32 cellular contexts compared by ENCODE assay signal in the genomic region with DNA sequence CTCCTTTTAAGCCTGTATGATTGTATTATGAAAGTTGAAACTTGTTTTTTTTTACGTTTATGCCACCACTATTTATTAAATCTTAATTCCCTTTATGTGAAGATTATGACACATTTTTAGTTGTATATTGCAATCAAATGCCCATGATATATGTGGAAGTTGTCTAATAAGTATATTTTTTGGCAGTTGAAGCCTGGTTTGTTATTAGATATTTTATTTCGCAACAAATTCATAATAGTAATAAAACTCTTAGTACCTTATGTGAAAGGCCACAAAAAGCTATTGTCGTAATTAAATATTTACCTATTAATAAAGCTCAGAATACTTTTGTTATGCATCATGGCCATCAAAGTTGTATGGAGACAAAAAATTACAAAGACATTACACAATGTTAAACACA.
DNase-seq lines count a peak whose midpoint lies in the region; ATAC-seq, FAIRE-seq and TF ChIP-seq lines count a peak whose summit lies in the region.
"Had no signal": no experiment of that assay in that cellular context is flagged by ENCODE, and none has a peak within 500 bp of the region (broad histone marks: within the 10 kb centered on the region; RNA-seq: fewer than 3 reads in every experiment).

No MANE protein-coding gene starts in this region.

- no peak overlapping the region for H2BK120ac ChIP-seq in IMR-90 (ENCODE audit: low read depth, low read length)

- H4K91ac ChIP-seq in IMR-90 (ENCODE audit: insufficient read depth, low read depth, low read length), result no peak overlapping the region

- no peak overlapping the region for H3K18ac ChIP-seq in IMR-90 (ENCODE audit: low read depth, low read length)

- no peak overlapping the region for H3K9ac ChIP-seq in IMR-90 (ENCODE audit: low read depth, low read length)
- no peak overlapping the region for H3K9ac ChIP-seq in K562 (ENCODE audit: insufficient read depth in 1 of 2, low read depth in 2 of 2, low read length in 2 of 2)
- H3K9ac ChIP-seq: BLaER1; BLaER1 treated with 17β-estradiol and CSF1 and Interleukin-3, amounts not matched to agents 10 nM and 100 nM had no signal

- in situ Hi-C loops in IMR-90 (cut with MboI; ENCODE audit: low sequenced_read_pairs), result no loop called here
- in situ Hi-C loops in K562 (cut with MboI), result no loop called here

- no peak overlapping the region for H4K8ac ChIP-seq in IMR-90 (ENCODE audit: low read depth in 2 of 2, low read length in 2 of 2)

- H3K27ac ChIP-seq in IMR-90 (ENCODE audit: insufficient read depth, low read length), result no peak overlapping the region
- H3K27ac ChIP-seq in K562 (ENCODE audit: extremely low read depth, low read depth, low read length), result no peak overlapping the region
- H3K27ac ChIP-seq: 22Rv1; A549; BLaER1; BLaER1 treated with 17β-estradiol and CSF1 and Interleukin-3, amounts not matched to agents 10 nM and 100 nM; C4-2B had no signal

- no peak overlapping the region for H3K4me3 ChIP-seq in IMR-90 (ENCODE audit: insufficient read depth, low read depth, low read length)
- no peak overlapping the region for H3K4me3 ChIP-seq in LNCaP clone FGC (ENCODE audit: low read depth, low read length)
- no peak overlapping the region for H3K4me3 ChIP-seq in K562
- H3K4me3 ChIP-seq: A549; BLaER1; BLaER1 treated with 17β-estradiol and CSF1 and Interleukin-3, amounts not matched to agents 10 nM and 100 nM had no signal

- BruUV-seq in IMR-90 (replicated peaks; lab: Mats Ljungman, UMichigan) (no TSS peak), K562 (replicated peaks; lab: Mats Ljungman, UMichigan) (no TSS peak)

- H3K4me2 ChIP-seq in IMR-90 (ENCODE audit: low read depth, low read length), result no peak overlapping the region
- no peak overlapping the region for H3K4me2 ChIP-seq in K562 (ENCODE audit: insufficient read depth, low read length)
- H3K4me2 ChIP-seq: A549; BLaER1; BLaER1 treated with 17β-estradiol and CSF1 and Interleukin-3, amounts not matched to agents 10 nM and 100 nM had no signal

- no peaks in the 10 kb centered on the region for H4K20me1 ChIP-seq in IMR-90 (ENCODE audit: insufficient read depth, low read length)
- H4K20me1 ChIP-seq in K562 (replicated peaks; ENCODE audit: control insufficient read depth, insufficient read depth, low read length), result no peaks in the 10 kb centered on the region
- H4K20me1 ChIP-seq: BLaER1; BLaER1 treated with 17β-estradiol and CSF1 and Interleukin-3, amounts not matched to agents 10 nM and 100 nM had no signal

- no peak overlapping the region for H2BK20ac ChIP-seq in IMR-90 (ENCODE audit: low read depth, low read length)

- H3K4me1 ChIP-seq in IMR-90 (ENCODE audit: control insufficient read depth, insufficient read depth, low read length), result no peaks in the 10 kb centered on the region
- H3K4me1 ChIP-seq in K562 (replicated peaks in 1 of 2; ENCODE audit: control insufficient read depth in 2 of 2, insufficient read depth in 2 of 2, low read length in 2 of 2), result no peaks in the 10 kb centered on the region
- H3K4me1 ChIP-seq: A549; BE2C; BLaER1; BLaER1 treated with 17β-estradiol and CSF1 and Interleukin-3, amounts not matched to agents 10 nM and 100 nM; Caco-2 had no signal

- TF ChIP-seq POLR2A in IMR-90 (IDR thresholded peaks at IDR 0.05; ENCODE audit: low read depth, low read length), result no peak
- TF ChIP-seq POLR2A in K562 (conservative IDR thresholded peaks at IDR 0.05), result no peak

- ATAC-seq in IMR-90 (ENCODE audit: low read depth), result no peak
- no peak for ATAC-seq in K562
- ATAC-seq: A549; CD8-positive, alpha-beta T cell had no signal

- TF ChIP-seq CTCF in IMR-90 (conservative IDR thresholded peaks at IDR 0.05; ENCODE audit: low read depth, low read length) (no peak), LNCaP clone FGC (IDR thresholded peaks at IDR 0.05; ENCODE audit: control insufficient read depth, extremely low read depth, insufficient read depth) (no peak), K562 (IDR thresholded peaks at IDR 0.05 in 2 of 3, conservative IDR thresholded peaks at IDR 0.05 in 1 of 3; ENCODE audit: insufficient read depth in 2 of 3, low read depth in 1 of 3, low read length in 3 of 3) (no peak)

- no peak overlapping the region for H3K14ac ChIP-seq in IMR-90 (replicated peaks; ENCODE audit: low read depth, low read length)

- no peak overlapping the region for H2AK9ac ChIP-seq in IMR-90 (replicated peaks; ENCODE audit: low read depth, low read length, poor library complexity)

- H3K79me2 ChIP-seq in K562 (ENCODE audit: control insufficient read depth, insufficient read depth, low read length), result no peaks in the 10 kb centered on the region

- H3K79me1 ChIP-seq in IMR-90 (ENCODE audit: low read depth in 1 of 2, low read length in 2 of 2), result no peaks in the 10 kb centered on the region

- H2BK15ac ChIP-seq in IMR-90 (ENCODE audit: low read depth, low read length), result no peak overlapping the region

- H2BK5ac ChIP-seq in IMR-90 (ENCODE audit: low read depth, low read length, poor library complexity, severe bottlenecking), result no peak overlapping the region

- H2AFZ ChIP-seq in IMR-90 (replicated peaks; ENCODE audit: low read length, poor library complexity), result no peak overlapping the region
- H2AFZ ChIP-seq in K562 (ENCODE audit: low read depth, low read length), result no peak overlapping the region

- H3K4ac ChIP-seq in IMR-90 (ENCODE audit: low read depth, low read length), result no peak overlapping the region

- no peaks in the 10 kb centered on the region for H3K9me1 ChIP-seq in IMR-90 (ENCODE audit: insufficient read depth, low read length)
- no peaks in the 10 kb centered on the region for H3K9me1 ChIP-seq in K562 (ENCODE audit: control insufficient read depth, insufficient read depth, low read length)

- no peak overlapping the region for H2AK5ac ChIP-seq in IMR-90 (ENCODE audit: low read depth, low read length)

- POLR2A ChIA-PET in IMR-90 (lab: Charles Lee; ENCODE audit: unreplicated experiment) (no interaction called here), K562 (lab: Yijun Ruan, JAX) (no interaction called here)

- H3K27me3 ChIP-seq in IMR-90 (ENCODE audit: control insufficient read depth, insufficient read depth, low read length) (no peaks in the 10 kb centered on the region), K562 (ENCODE audit: control insufficient read depth in 2 of 2, insufficient read depth in 2 of 2, low read length in 2 of 2) (no peaks in the 10 kb centered on the region)
- H3K27me3 ChIP-seq: BE2C; BLaER1; BLaER1 treated with 17β-estradiol and CSF1 and Interleukin-3, amounts not matched to agents 10 nM and 100 nM had no signal

- no peak overlapping the region for H3K23ac ChIP-seq in IMR-90 (ENCODE audit: low read depth, low read length)

- no peak for DNase-seq in IMR-90
- DNase-seq in LNCaP clone FGC (ENCODE audit: low read depth), result peak; percentile 54
- no peak for DNase-seq in K562 (ENCODE audit: extremely low read depth in 1 of 4, low spot score in 3 of 4)
- no peak for DNase-seq in NCI-H345 treated with DMSO at 0.1 percent for 48 hours (lab: John Stamatoyannopoulos, UW; ENCODE audit: unreplicated experiment)
- no peak for DNase-seq in HCEC 1CT
- no peak for DNase-seq in NCI-H187 (lab: John Stamatoyannopoulos, UW)
- DNase-seq: 8988T; ACHN; AML-193; BE2C; C1 segment of cervical spinal cord; Caco-2; Calu3; CD4-positive, alpha-beta memory T cell; CD4-positive, alpha-beta T cell; CD4-positive, CD25-positive, alpha-beta regulatory T cell; CD8-positive, alpha-beta memory T cell; CD8-positive, alpha-beta T cell; COR-L47; DMS 273 treated with DMSO at 0.1 percent for 48 hours; DMS153; DMS53; DMS79; DMS79 treated with DMSO at 0.1 percent for 48 hours; DND-41; EL had no signal

- TF ChIP-seq RAD21 in IMR-90 (IDR thresholded peaks at IDR 0.05; ENCODE audit: low read length) (no peak), K562 (CRISPR knock-in tag; conservative IDR thresholded peaks at IDR 0.05 in 1 of 2, IDR thresholded peaks at IDR 0.05 in 1 of 2) (no peak)

- WGBS in IMR-90 (ENCODE audit: extremely low coverage in 2 of 2, insufficient read length in 1 of 2), 2 experiments, result no CpG with 5 or more reads among the region's 3 CpGs
- WGBS in K562 (ENCODE audit: insufficient coverage, low coverage, missing lambda C conversion rate), result 92% methylated on average over 3 of the region's 3 CpGs

- CTCF ChIA-PET in IMR-90 (lab: Yijun Ruan, JAX) (no interaction called here), K562 (lab: Yijun Ruan, JAX; ENCODE audit: low intra/inter-chr PET ratio) (no interaction called here)

- intact Hi-C loops in IMR-90 (cut with micrococcal nuclease), result no loop called here
- intact Hi-C loops in K562 (cut with micrococcal nuclease), result no loop called here

- no peaks in the 10 kb centered on the region for H3K9me3 ChIP-seq in IMR-90 (ENCODE audit: control insufficient read depth, insufficient read depth, low read length)
- no peaks in the 10 kb centered on the region for H3K9me3 ChIP-seq in K562 (replicated peaks; ENCODE audit: control insufficient read depth, insufficient read depth, low read depth, low read length)
- H3K9me3 ChIP-seq: A549, BE2C, BLaER1, Caco-2 had no signal

- FAIRE-seq in K562 (lab: Jason Lieb, UNC), result no peak
- FAIRE-seq: A549, D721Med had no signal

- H4K5ac ChIP-seq in IMR-90 (ENCODE audit: low read depth, low read length), result no peak overlapping the region

- H3K36me3 ChIP-seq in IMR-90 (ENCODE audit: control insufficient read depth, insufficient read depth, low read length) (no peaks in the 10 kb centered on the region), K562 (ENCODE audit: control insufficient read depth, insufficient read depth, low read length) (peaks cover 14% of the 10 kb centered on the region; the same call in 2 of the 3 replicates)
- H3K36me3 ChIP-seq: BE2C; BLaER1; BLaER1 treated with 17β-estradiol and CSF1 and Interleukin-3, amounts not matched to agents 10 nM and 100 nM had no signal

- H3K56ac ChIP-seq in IMR-90 (ENCODE audit: extremely low read depth, insufficient read depth, low read length), result no peak overlapping the region

- TF ChIP-seq EP300 in K562 (IDR thresholded peaks at IDR 0.05; ENCODE audit: low read length), result no peak

- dilution Hi-C loops in IMR-90 (cut with HindIII; ENCODE audit: low sequenced_read_pairs, unreplicated experiment), result no loop called here

TF ChIP-seq in K562, 482 proteins besides CTCF, POLR2A, EP300 and RAD21 (continues in another document):
- no peak for TF ChIP-seq KLF1 (tag; IDR thresholded peaks at IDR 0.05)
- TF ChIP-seq TCF7 (IDR thresholded peaks at IDR 0.05; ENCODE audit: borderline replicate concordance), result no peak
- no peak for TF ChIP-seq CEBPG (CRISPR knock-in tag; IDR thresholded peaks at IDR 0.05)
- peak in 1 of 2 experiments; percentile 62; a peak in 2 of 4 replicates for TF ChIP-seq CEBPG (tag; conservative IDR thresholded peaks at IDR 0.05 in 1 of 2, IDR thresholded peaks at IDR 0.05 in 1 of 2)
- TF ChIP-seq DDX20 (tag; IDR thresholded peaks at IDR 0.05; ENCODE audit: low read depth), result no peak
